ENCODE assay signal across 29 cellular contexts in the genomic region with DNA sequence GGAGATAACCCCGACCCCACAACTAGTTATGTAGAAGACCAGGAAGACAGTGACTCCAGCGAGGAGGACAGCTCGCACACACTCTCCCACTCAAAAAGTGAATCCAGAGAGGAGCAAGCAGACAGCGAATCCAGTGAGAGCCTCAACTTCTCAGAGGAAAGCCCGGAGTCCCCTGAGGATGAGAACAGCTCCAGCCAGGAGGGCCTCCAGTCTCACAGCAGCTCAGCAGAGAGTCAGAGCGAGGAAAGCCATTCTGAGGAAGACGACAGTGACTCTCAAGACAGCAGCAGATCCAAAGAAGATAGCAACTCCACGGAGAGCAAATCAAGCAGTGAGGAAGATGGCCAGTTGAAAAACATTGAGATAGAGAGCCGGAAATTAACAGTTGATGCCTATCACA. TPM values are rescaled to one million over a fixed set of nuclear protein-coding genes. Genes with fewer than 3 reads are reported as not detected.
"Had no signal": no experiment of that assay in that cellular context is flagged by ENCODE, and none has a peak within 500 bp of the region (broad histone marks: within the 10 kb centered on the region; RNA-seq: fewer than 3 reads in every experiment).

No MANE protein-coding gene starts in this region.

- H3K27me3 ChIP-seq: ascending aorta had no signal

- H3K9me3 ChIP-seq: ascending aorta had no signal

- H3K4me3 ChIP-seq: ascending aorta had no signal

- ATAC-seq: activated CD8-positive, alpha-beta memory T cell treated with anti-CD3 and anti-CD28 coated beads, Interleukin-2, amount 10 ng/mL, durations not matched to agents 7 days and 5 days; activated CD8-positive, alpha-beta T cell treated with anti-CD3 and anti-CD28 coated beads, Interleukin-2, amount 10 ng/mL, durations not matched to agents 7 days and 5 days; activated naive CD8-positive, alpha-beta T cell treated with anti-CD3 and anti-CD28 coated beads, Interleukin-2, amount 50 U/mL, for 24 hours had no signal

- H3K36me3 ChIP-seq: ascending aorta had no signal

- DNase-seq: activated B cell treated with CpG ODN at 0.5 μM for 24 hours; activated CD4-positive, alpha-beta memory T cell treated with anti-CD3 and anti-CD28 coated beads, Interleukin-2, amount 10 ng/mL, durations not matched to agents 7 days and 5 days; activated CD4-positive, alpha-beta T cell treated with anti-CD3 and anti-CD28 coated beads for 48 hours; activated CD4-positive, alpha-beta T cell treated with anti-CD3 and anti-CD28 coated beads, Interleukin-2, amount 10 ng/mL, durations not matched to agents 7 days and 5 days; activated CD4-positive, alpha-beta T cell treated with anti-CD3 and anti-CD28 coated beads, Interleukin-2, amount 50 U/mL, for 48 hours; activated CD4-positive, CD25-positive, alpha-beta regulatory T cell treated with anti-CD3 and anti-CD28 coated beads, Interleukin-2, amount 50 U/mL, for 72 hours; activated CD8-positive, alpha-beta memory T cell treated with anti-CD3 and anti-CD28 coated beads for 24 hours; activated CD8-positive, alpha-beta memory T cell treated with anti-CD3 and anti-CD28 coated beads, Interleukin-2, amount 10 ng/mL, durations not matched to agents 7 days and 5 days; activated CD8-positive, alpha-beta memory T cell treated with anti-CD3 and anti-CD28 coated beads, Interleukin-2, amount 50 U/mL, for 48 hours; activated CD8-positive, alpha-beta T cell treated with anti-CD3 and anti-CD28 coated beads, Interleukin-2, amount 10 ng/mL, durations not matched to agents 7 days and 5 days; activated effector memory CD4-positive, alpha-beta T cell treated with Interleukin-2 at 50 U/mL for 16 hours; activated gamma-delta T cell; activated naive CD4-positive, alpha-beta T cell treated with anti-CD3 and anti-CD28 coated beads, Interleukin-2, amount 10 ng/mL, durations not matched to agents 7 days and 5 days; activated naive CD4-positive, alpha-beta T cell treated with Interleukin-2 at 50 U/mL for 16 hours; activated naive CD8-positive, alpha-beta T cell treated with anti-CD3 and anti-CD28 coated beads, Interleukin-2, amount 10 ng/mL, durations not matched to agents 7 days and 5 days; activated naive CD8-positive, alpha-beta T cell treated with anti-CD3 and anti-CD28 coated beads, Interleukin-2, amount 50 U/mL, for 24 hours; activated T-cell treated with anti-CD3 and anti-CD28 coated beads, Interleukin-2, amount 50 U/mL, for 24 hours; activated T-cell treated with anti-CD3 and anti-CD28 coated beads, Interleukin-2, amount 50 U/mL, for 48 hours; amygdala; anterior cingulate cortex; caudate nucleus; cerebellar nuclear complex; SW 1271; T-helper 1 cell; T-helper 2 cell; T-helper 9 cell had no signal

- H3K27ac ChIP-seq: ascending aorta, VCaP had no signal

RNA-seq across cellular contexts. Expression of a gene that starts 12.8 kb away (rescaled TPM):
- total RNA-seq: activated B cell treated with CpG ODN at 0.5 μM for 24 hours; activated CD4-positive, alpha-beta memory T cell treated with anti-CD3 and anti-CD28 coated beads, Interleukin-2, amount 10 ng/mL, durations not matched to agents 7 days and 5 days; activated CD4-positive, alpha-beta T cell treated with anti-CD3 and anti-CD28 coated beads, Interleukin-2, amount 10 ng/mL, durations not matched to agents 7 days and 5 days; activated CD8-positive, alpha-beta memory T cell treated with anti-CD3 and anti-CD28 coated beads, Interleukin-2, amount 10 ng/mL, durations not matched to agents 7 days and 5 days; activated CD8-positive, alpha-beta T cell treated with anti-CD3 and anti-CD28 coated beads, Interleukin-2, amount 10 ng/mL, durations not matched to agents 7 days and 5 days; activated naive CD8-positive, alpha-beta T cell treated with anti-CD3 and anti-CD28 coated beads, Interleukin-2, amount 10 ng/mL, durations not matched to agents 7 days and 5 days; activated T-helper 2 cell treated with anti-CD3 and anti-CD28 coated beads, Interferon-gamma antibody, Interleukin-2, Interleukin-4, amounts not matched to agents 10 μg/mL and 5 μg/mL and 100 μg/mL, durations not matched to agents 14 hours and 24 hours and 36 hours; ascending aorta had no signal

RNA-seq across cellular contexts. Expression of a gene that starts 54.5 kb away (rescaled TPM):
- total RNA-seq: activated B cell treated with CpG ODN at 0.5 μM for 24 hours; activated CD4-positive, alpha-beta memory T cell treated with anti-CD3 and anti-CD28 coated beads, Interleukin-2, amount 10 ng/mL, durations not matched to agents 7 days and 5 days; activated CD4-positive, alpha-beta T cell treated with anti-CD3 and anti-CD28 coated beads, Interleukin-2, amount 10 ng/mL, durations not matched to agents 7 days and 5 days; activated CD8-positive, alpha-beta memory T cell treated with anti-CD3 and anti-CD28 coated beads, Interleukin-2, amount 10 ng/mL, durations not matched to agents 7 days and 5 days; activated CD8-positive, alpha-beta T cell treated with anti-CD3 and anti-CD28 coated beads, Interleukin-2, amount 10 ng/mL, durations not matched to agents 7 days and 5 days; activated naive CD8-positive, alpha-beta T cell treated with anti-CD3 and anti-CD28 coated beads, Interleukin-2, amount 10 ng/mL, durations not matched to agents 7 days and 5 days; activated T-helper 2 cell treated with anti-CD3 and anti-CD28 coated beads, Interferon-gamma antibody, Interleukin-2, Interleukin-4, amounts not matched to agents 10 μg/mL and 5 μg/mL and 100 μg/mL, durations not matched to agents 14 hours and 24 hours and 36 hours; ascending aorta had no signal
